Comparison of ENCODE assay signal across 1 cellular context in the genomic region with DNA sequence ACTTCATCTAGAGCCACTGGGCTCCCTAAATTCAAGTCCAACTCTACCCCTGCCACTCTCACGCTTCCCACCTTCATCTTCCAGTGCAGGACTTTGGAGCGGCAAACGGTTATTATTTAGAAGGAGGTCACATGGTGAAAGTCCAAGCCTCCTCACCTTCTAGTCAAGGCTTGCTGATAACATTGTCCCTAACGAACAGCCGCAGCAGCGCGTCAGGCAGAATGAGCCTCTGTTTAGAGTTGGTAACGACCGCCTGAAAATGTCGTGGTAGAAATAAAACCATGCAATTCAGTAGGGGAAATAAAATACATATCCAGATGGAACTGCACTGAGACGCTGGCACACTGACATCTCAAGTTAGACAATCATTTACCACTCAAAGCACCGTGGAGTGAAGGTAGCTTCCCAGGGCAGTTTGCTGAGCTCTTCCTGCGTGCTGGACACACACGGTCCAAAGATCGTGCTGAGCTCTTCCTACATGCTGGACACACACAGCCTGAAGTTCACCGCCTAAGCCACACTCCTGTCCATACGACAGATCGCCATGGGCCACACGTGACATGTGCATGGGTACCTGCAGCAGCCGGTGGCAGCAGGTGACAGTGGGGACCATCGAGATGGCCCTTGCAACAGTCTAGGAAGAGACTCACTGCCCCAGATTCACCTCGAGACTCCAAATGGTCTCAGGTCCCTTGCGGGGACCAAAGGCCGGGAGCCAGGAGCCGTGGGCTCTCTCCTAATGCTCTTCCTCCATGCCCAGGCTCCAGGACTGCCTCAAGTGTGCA.
A peak's percentile ranks its signal among the peaks of the same experiment; 100 is the strongest.
TF ChIP-seq lines count a peak whose summit lies in the region.

No MANE protein-coding gene starts in this region.

TF ChIP-seq in HepG2, 621 proteins besides CTCF, POLR2A, EP300 and RAD21 (continued from another document and continues in another):
- TF ChIP-seq, protein P1, sequence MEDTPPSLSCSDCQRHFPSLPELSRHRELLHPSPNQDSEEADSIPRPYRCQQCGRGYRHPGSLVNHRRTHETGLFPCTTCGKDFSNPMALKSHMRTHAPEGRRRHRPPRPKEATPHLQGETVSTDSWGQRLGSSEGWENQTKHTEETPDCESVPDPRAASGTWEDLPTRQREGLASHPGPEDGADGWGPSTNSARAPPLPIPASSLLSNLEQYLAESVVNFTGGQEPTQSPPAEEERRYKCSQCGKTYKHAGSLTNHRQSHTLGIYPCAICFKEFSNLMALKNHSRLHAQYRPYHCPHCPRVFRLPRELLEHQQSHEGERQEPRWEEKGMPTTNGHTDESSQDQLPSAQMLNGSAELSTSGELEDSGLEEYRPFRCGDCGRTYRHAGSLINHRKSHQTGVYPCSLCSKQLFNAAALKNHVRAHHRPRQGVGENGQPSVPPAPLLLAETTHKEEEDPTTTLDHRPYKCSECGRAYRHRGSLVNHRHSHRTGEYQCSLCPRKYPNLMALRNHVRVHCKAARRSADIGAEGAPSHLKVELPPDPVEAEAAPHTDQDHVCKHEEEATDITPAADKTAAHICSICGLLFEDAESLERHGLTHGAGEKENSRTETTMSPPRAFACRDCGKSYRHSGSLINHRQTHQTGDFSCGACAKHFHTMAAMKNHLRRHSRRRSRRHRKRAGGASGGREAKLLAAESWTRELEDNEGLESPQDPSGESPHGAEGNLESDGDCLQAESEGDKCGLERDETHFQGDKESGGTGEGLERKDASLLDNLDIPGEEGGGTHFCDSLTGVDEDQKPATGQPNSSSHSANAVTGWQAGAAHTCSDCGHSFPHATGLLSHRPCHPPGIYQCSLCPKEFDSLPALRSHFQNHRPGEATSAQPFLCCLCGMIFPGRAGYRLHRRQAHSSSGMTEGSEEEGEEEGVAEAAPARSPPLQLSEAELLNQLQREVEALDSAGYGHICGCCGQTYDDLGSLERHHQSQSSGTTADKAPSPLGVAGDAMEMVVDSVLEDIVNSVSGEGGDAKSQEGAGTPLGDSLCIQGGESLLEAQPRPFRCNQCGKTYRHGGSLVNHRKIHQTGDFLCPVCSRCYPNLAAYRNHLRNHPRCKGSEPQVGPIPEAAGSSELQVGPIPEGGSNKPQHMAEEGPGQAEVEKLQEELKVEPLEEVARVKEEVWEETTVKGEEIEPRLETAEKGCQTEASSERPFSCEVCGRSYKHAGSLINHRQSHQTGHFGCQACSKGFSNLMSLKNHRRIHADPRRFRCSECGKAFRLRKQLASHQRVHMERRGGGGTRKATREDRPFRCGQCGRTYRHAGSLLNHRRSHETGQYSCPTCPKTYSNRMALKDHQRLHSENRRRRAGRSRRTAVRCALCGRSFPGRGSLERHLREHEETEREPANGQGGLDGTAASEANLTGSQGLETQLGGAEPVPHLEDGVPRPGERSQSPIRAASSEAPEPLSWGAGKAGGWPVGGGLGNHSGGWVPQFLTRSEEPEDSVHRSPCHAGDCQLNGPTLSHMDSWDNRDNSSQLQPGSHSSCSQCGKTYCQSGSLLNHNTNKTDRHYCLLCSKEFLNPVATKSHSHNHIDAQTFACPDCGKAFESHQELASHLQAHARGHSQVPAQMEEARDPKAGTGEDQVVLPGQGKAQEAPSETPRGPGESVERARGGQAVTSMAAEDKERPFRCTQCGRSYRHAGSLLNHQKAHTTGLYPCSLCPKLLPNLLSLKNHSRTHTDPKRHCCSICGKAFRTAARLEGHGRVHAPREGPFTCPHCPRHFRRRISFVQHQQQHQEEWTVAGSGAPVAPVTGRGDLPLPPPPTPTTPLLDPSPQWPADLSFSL (CRISPR knock-in tag; IDR thresholded peaks at IDR 0.05) = peak; percentile 89
- TF ChIP-seq FOSL1 (CRISPR knock-in tag; IDR thresholded peaks at IDR 0.05; ENCODE audit: borderline replicate concordance) = no peak
- no peak for TF ChIP-seq PAF1 (CRISPR knock-in tag; IDR thresholded peaks at IDR 0.05)
- TF ChIP-seq FIP1L1 (IDR thresholded peaks at IDR 0.05; ENCODE audit: borderline replicate concordance, insufficient read depth, low read depth, low read length) = no peak
- TF ChIP-seq MBD4 (IDR thresholded peaks at IDR 0.05; ENCODE audit: borderline replicate concordance, low read length) = no peak
- TF ChIP-seq HNRNPL (IDR thresholded peaks at IDR 0.05; ENCODE audit: low read depth, low read length) = no peak
- 0 out of 2 replicates have a peak, but pooled peaks have one; percentile 44 for TF ChIP-seq ZNF878 (CRISPR knock-in tag; IDR thresholded peaks at IDR 0.05)
- no peak for TF ChIP-seq ZNF605 (CRISPR knock-in tag; IDR thresholded peaks at IDR 0.05)
- TF ChIP-seq JUN (CRISPR knock-in tag; IDR thresholded peaks at IDR 0.05) = no peak
- 0 out of 2 replicates have a peak, but pooled peaks have one; percentile 31 for TF ChIP-seq ZC3H13 (CRISPR knock-in tag; IDR thresholded peaks at IDR 0.05)
- TF ChIP-seq ZNF777 (CRISPR knock-in tag; IDR thresholded peaks at IDR 0.05) = no peak
- TF ChIP-seq ZNF816 (CRISPR knock-in tag; IDR thresholded peaks at IDR 0.05; ENCODE audit: borderline replicate concordance) = no peak
- TF ChIP-seq PLRG1 (conservative IDR thresholded peaks at IDR 0.05) = no peak
- TF ChIP-seq, protein P2, sequence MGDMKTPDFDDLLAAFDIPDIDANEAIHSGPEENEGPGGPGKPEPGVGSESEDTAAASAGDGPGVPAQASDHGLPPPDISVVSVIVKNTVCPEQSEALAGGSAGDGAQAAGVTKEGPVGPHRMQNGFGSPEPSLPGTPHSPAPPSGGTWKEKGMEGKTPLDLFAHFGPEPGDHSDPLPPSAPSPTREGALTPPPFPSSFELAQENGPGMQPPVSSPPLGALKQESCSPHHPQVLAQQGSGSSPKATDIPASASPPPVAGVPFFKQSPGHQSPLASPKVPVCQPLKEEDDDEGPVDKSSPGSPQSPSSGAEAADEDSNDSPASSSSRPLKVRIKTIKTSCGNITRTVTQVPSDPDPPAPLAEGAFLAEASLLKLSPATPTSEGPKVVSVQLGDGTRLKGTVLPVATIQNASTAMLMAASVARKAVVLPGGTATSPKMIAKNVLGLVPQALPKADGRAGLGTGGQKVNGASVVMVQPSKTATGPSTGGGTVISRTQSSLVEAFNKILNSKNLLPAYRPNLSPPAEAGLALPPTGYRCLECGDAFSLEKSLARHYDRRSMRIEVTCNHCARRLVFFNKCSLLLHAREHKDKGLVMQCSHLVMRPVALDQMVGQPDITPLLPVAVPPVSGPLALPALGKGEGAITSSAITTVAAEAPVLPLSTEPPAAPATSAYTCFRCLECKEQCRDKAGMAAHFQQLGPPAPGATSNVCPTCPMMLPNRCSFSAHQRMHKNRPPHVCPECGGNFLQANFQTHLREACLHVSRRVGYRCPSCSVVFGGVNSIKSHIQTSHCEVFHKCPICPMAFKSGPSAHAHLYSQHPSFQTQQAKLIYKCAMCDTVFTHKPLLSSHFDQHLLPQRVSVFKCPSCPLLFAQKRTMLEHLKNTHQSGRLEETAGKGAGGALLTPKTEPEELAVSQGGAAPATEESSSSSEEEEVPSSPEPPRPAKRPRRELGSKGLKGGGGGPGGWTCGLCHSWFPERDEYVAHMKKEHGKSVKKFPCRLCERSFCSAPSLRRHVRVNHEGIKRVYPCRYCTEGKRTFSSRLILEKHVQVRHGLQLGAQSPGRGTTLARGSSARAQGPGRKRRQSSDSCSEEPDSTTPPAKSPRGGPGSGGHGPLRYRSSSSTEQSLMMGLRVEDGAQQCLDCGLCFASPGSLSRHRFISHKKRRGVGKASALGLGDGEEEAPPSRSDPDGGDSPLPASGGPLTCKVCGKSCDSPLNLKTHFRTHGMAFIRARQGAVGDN (CRISPR knock-in tag; IDR thresholded peaks at IDR 0.05) = peak; percentile 90
- TF ChIP-seq ZNF75D (CRISPR knock-in tag; IDR thresholded peaks at IDR 0.05; ENCODE audit: borderline replicate concordance) = no peak
- no peak for TF ChIP-seq ZBTB1 (CRISPR knock-in tag; IDR thresholded peaks at IDR 0.05; ENCODE audit: borderline replicate concordance)
- TF ChIP-seq, protein P3, sequence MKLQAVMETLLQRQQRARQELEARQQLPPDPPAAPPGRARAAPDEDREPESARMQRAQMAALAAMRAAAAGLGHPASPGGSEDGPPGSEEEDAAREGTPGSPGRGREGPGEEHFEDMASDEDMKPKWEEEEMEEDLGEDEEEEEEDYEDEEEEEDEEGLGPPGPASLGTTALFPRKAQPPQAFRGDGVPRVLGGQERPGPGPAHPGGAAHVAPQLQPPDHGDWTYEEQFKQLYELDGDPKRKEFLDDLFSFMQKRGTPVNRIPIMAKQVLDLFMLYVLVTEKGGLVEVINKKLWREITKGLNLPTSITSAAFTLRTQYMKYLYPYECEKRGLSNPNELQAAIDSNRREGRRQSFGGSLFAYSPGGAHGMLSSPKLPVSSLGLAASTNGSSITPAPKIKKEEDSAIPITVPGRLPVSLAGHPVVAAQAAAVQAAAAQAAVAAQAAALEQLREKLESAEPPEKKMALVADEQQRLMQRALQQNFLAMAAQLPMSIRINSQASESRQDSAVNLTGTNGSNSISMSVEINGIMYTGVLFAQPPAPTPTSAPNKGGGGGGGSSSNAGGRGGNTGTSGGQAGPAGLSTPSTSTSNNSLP (IDR thresholded peaks at IDR 0.05; ENCODE audit: low read depth, low read length) = no peak; the same call in 1 of the 2 replicates
- TF ChIP-seq ZNF792 (CRISPR knock-in tag; IDR thresholded peaks at IDR 0.05) = no peak
- peak; percentile 80; the same call in 1 of the 2 replicates for TF ChIP-seq NCOR1 (IDR thresholded peaks at IDR 0.05; ENCODE audit: borderline replicate concordance, low read length)
- TF ChIP-seq FOSL2 (CRISPR knock-in tag; IDR thresholded peaks at IDR 0.05) = peak; percentile 52; the same call in 1 of the 2 replicates
- TF ChIP-seq HOXA3 (CRISPR knock-in tag; IDR thresholded peaks at IDR 0.05) = peak; percentile 82; the same call in 1 of the 2 replicates
- TF ChIP-seq, protein P4, sequence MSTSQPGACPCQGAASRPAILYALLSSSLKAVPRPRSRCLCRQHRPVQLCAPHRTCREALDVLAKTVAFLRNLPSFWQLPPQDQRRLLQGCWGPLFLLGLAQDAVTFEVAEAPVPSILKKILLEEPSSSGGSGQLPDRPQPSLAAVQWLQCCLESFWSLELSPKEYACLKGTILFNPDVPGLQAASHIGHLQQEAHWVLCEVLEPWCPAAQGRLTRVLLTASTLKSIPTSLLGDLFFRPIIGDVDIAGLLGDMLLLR (CRISPR knock-in tag; IDR thresholded peaks at IDR 0.05) = peak; percentile 52; the same call in 1 of the 2 replicates
- peak; percentile 32; the same call in 1 of the 2 replicates for TF ChIP-seq GATAD1 (CRISPR knock-in tag; IDR thresholded peaks at IDR 0.05)
- TF ChIP-seq PHB2 (IDR thresholded peaks at IDR 0.05; ENCODE audit: partially characterized antibody) = no peak
- TF ChIP-seq, protein P5, sequence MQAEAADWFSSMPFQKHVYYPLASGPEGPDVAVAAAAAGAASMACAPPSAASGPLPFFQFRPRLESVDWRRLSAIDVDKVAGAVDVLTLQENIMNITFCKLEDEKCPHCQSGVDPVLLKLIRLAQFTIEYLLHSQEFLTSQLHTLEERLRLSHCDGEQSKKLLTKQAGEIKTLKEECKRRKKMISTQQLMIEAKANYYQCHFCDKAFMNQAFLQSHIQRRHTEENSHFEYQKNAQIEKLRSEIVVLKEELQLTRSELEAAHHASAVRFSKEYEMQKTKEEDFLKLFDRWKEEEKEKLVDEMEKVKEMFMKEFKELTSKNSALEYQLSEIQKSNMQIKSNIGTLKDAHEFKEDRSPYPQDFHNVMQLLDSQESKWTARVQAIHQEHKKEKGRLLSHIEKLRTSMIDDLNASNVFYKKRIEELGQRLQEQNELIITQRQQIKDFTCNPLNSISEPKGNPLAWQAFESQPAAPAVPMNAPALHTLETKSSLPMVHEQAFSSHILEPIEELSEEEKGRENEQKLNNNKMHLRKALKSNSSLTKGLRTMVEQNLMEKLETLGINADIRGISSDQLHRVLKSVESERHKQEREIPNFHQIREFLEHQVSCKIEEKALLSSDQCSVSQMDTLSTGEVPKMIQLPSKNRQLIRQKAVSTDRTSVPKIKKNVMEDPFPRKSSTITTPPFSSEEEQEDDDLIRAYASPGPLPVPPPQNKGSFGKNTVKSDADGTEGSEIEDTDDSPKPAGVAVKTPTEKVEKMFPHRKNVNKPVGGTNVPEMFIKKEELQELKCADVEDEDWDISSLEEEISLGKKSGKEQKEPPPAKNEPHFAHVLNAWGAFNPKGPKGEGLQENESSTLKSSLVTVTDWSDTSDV (CRISPR knock-in tag; IDR thresholded peaks at IDR 0.05) = no peak
- TF ChIP-seq MTA3 (CRISPR knock-in tag; IDR thresholded peaks at IDR 0.05) = no peak
- TF ChIP-seq SRSF9 (IDR thresholded peaks at IDR 0.05; ENCODE audit: borderline replicate concordance, insufficient read depth, low read depth, low read length, poor library complexity, severe bottlenecking) = no peak
- TF ChIP-seq CBFB (CRISPR knock-in tag; IDR thresholded peaks at IDR 0.05) = no peak
- TF ChIP-seq MTA1 (CRISPR knock-in tag; IDR thresholded peaks at IDR 0.05; ENCODE audit: borderline replicate concordance) = peak; percentile 56; the same call in 1 of the 2 replicates
- no peak for TF ChIP-seq ZNF616 (CRISPR knock-in tag; IDR thresholded peaks at IDR 0.05; ENCODE audit: low read depth)
- TF ChIP-seq ARHGAP35 (CRISPR knock-in tag; IDR thresholded peaks at IDR 0.05; ENCODE audit: borderline replicate concordance) = no peak
- TF ChIP-seq, protein P6, sequence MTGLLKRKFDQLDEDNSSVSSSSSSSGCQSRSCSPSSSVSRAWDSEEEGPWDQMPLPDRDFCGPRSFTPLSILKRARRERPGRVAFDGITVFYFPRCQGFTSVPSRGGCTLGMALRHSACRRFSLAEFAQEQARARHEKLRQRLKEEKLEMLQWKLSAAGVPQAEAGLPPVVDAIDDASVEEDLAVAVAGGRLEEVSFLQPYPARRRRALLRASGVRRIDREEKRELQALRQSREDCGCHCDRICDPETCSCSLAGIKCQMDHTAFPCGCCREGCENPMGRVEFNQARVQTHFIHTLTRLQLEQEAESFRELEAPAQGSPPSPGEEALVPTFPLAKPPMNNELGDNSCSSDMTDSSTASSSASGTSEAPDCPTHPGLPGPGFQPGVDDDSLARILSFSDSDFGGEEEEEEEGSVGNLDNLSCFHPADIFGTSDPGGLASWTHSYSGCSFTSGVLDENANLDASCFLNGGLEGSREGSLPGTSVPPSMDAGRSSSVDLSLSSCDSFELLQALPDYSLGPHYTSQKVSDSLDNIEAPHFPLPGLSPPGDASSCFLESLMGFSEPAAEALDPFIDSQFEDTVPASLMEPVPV (CRISPR knock-in tag; IDR thresholded peaks at IDR 0.05) = no peak
- TF ChIP-seq, protein P7, sequence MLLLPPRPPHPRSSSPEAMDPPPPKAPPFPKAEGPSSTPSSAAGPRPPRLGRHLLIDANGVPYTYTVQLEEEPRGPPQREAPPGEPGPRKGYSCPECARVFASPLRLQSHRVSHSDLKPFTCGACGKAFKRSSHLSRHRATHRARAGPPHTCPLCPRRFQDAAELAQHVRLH (CRISPR knock-in tag; IDR thresholded peaks at IDR 0.05; ENCODE audit: borderline replicate concordance, low read depth) = 0 out of 2 replicates have a peak, but pooled peaks have one; percentile 39
- no peak for TF ChIP-seq ZNF143 (CRISPR knock-in tag; IDR thresholded peaks at IDR 0.05)
- peak; percentile 41; the same call in 1 of the 2 replicates for TF ChIP-seq ZFY (CRISPR knock-in tag; IDR thresholded peaks at IDR 0.05)
- TF ChIP-seq THAP11 (CRISPR knock-in tag; IDR thresholded peaks at IDR 0.05) = peak; percentile 54; the same call in 1 of the 2 replicates
